Comparison of ENCODE assay signal across 17 cellular contexts in the genomic region with DNA sequence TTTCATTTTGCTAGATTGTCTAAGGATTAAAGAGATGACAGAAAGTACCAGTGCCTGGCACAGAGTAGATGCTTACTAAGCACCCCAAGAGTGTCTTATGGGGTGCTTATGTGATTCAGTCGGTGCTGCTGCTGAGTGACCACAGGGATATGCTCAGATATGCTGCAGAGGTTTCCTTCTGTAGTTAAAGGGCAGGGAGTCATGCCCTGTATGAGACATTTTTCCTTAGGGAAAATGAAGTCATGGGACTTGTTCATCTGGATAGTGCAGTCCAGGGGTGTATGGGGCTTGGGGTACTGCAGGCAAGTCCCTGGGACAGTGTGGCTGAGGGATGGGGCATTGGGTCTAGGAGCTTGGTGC. TPM values are rescaled to one million over a fixed set of nuclear protein-coding genes. Genes with fewer than 3 reads are reported as not detected.
DNase-seq lines count a peak whose midpoint lies in the region; ATAC-seq, FAIRE-seq and TF ChIP-seq lines count a peak whose summit lies in the region.
"Had no signal": no experiment of that assay in that cellular context is flagged by ENCODE, and none has a peak within 500 bp of the region (broad histone marks: within the 10 kb centered on the region; RNA-seq: fewer than 3 reads in every experiment).

No MANE protein-coding gene starts in this region.

- H3K4me3 ChIP-seq in endothelial cell of umbilical vein (replicated peaks in 1 of 3; ENCODE audit: insufficient read depth in 1 of 3, low read depth in 1 of 3, low read length in 3 of 3) (no peak overlapping the region), upper lobe of right lung (no peak overlapping the region)
- H3K4me3 ChIP-seq: adrenal gland, heart right ventricle, MG63, prostate gland had no signal

- peaks cover 16% of the 10 kb centered on the region for H3K27me3 Mint-ChIP-seq in T-helper 1 cell treated with Interleukin-12 subunit alpha and Interleukin-12 subunit beta and Interleukin-4 antibody, amounts not matched to agents 30 μg/mL and 1 μg/mL, for 36 hours (ENCODE audit: low read depth)
- no peaks in the 10 kb centered on the region for H3K27me3 Mint-ChIP-seq in osteocyte (ENCODE audit: unreplicated experiment)

- H3K9ac ChIP-seq in endothelial cell of umbilical vein (replicated peaks; ENCODE audit: extremely low read depth, insufficient read depth, low read length) = peak overlapping the region; percentile 5

- peak overlapping the region; percentile 10 for H3K4me3 Mint-ChIP-seq in T-helper 1 cell treated with Interleukin-12 subunit alpha and Interleukin-12 subunit beta and Interleukin-4 antibody, amounts not matched to agents 30 μg/mL and 1 μg/mL, for 36 hours
- H3K4me3 Mint-ChIP-seq in osteocyte (ENCODE audit: unreplicated experiment) = no peak overlapping the region

- POLR2A ChIA-PET in RWPE1 (lab: Yijun Ruan, JAX; ENCODE audit: low non-redundant PET) (interaction anchor here (0.6 to 0.7 kb wide), 3 partner anchors 26 to 482 kb away, joined by 3 to 6 read pairs (median 3); a partner anchor contains a TSS), endothelial cell of umbilical vein (lab: Charles Lee) (no interaction called here)

- no peaks in the 10 kb centered on the region for H3K9me3 Mint-ChIP-seq in T-helper 1 cell treated with Interleukin-12 subunit alpha and Interleukin-12 subunit beta and Interleukin-4 antibody, amounts not matched to agents 30 μg/mL and 1 μg/mL, for 36 hours
- no peaks in the 10 kb centered on the region for H3K9me3 Mint-ChIP-seq in osteocyte (ENCODE audit: unreplicated experiment)

- H3K79me2 ChIP-seq in endothelial cell of umbilical vein (ENCODE audit: control insufficient read depth, insufficient read depth, low read length) = no peaks in the 10 kb centered on the region

- TF ChIP-seq CTCF in RWPE1 (conservative IDR thresholded peaks at IDR 0.05; ENCODE audit: low read depth) = no peak
- TF ChIP-seq CTCF in endothelial cell of umbilical vein (IDR thresholded peaks at IDR 0.05; ENCODE audit: extremely low read depth in 1 of 2, insufficient read depth in 1 of 2, low read depth in 1 of 2, low read length in 2 of 2) = no peak
- no peak for TF ChIP-seq CTCF in upper lobe of right lung (IDR thresholded peaks at IDR 0.05)
- no peak for TF ChIP-seq CTCF in osteocyte (IDR thresholded peaks at IDR 0.05)

- peaks cover 46% of the 10 kb centered on the region for H3K4me1 ChIP-seq in endothelial cell of umbilical vein (ENCODE audit: control insufficient read depth, extremely low read depth, insufficient read depth, low read length)
- peaks cover 68% of the 10 kb centered on the region for H3K4me1 ChIP-seq in upper lobe of right lung
- H3K4me1 ChIP-seq: prostate gland had no signal

- H3K9me3 ChIP-seq in endothelial cell of umbilical vein (replicated peaks; ENCODE audit: control insufficient read depth, insufficient read depth, low read length) (no peaks in the 10 kb centered on the region), upper lobe of right lung (no peaks in the 10 kb centered on the region)
- H3K9me3 ChIP-seq: adrenal gland, heart right ventricle, MG63, prostate gland had no signal

- H4K20me1 ChIP-seq in endothelial cell of umbilical vein (replicated peaks; ENCODE audit: control insufficient read depth, extremely low read depth, insufficient read depth, low read length) = no peaks in the 10 kb centered on the region

- no peaks in the 10 kb centered on the region for H3K9me1 ChIP-seq in endothelial cell of umbilical vein (replicated peaks; ENCODE audit: control insufficient read depth, extremely low read depth, insufficient read depth, low read length)

- FAIRE-seq in endothelial cell of umbilical vein (lab: Jason Lieb, UNC) = no peak

- H3K27me3 ChIP-seq in endothelial cell of umbilical vein (ENCODE audit: control insufficient read depth in 2 of 2, insufficient read depth in 2 of 2, low read length in 2 of 2) (no peaks in the 10 kb centered on the region), upper lobe of right lung (no peaks in the 10 kb centered on the region)
- H3K27me3 ChIP-seq: adrenal gland, MG63 had no signal

- CTCF ChIA-PET in RWPE1 (lab: Yijun Ruan, JAX) = interaction anchor here (0.6 to 3.6 kb wide), 7 partner anchors 11 to 205 kb away, joined by 3 to 8 read pairs (median 6); no protein-coding TSS in a partner anchor
- CTCF ChIA-PET in endothelial cell of umbilical vein (lab: Charles Lee) = interaction anchor here (0.7 to 4.5 kb wide), 7 partner anchors 8 to 491 kb away, joined by 3 to 31 read pairs (median 3); no protein-coding TSS in a partner anchor

- intact Hi-C loops in endothelial cell of umbilical vein (cut with micrococcal nuclease) = loop anchor here (1.0 to 2.0 kb wide), 2 partner anchors 15 to 25 kb away; a partner anchor contains a TSS
- intact Hi-C loops in upper lobe of right lung (cut with DNase I) = no loop called here

- dilution Hi-C loops in endothelial cell of umbilical vein (cut with MboI; ENCODE audit: extremely low pct_ligation_motif_present, low sequenced_read_pairs) = no loop called here

- no peak for TF ChIP-seq POLR2A in endothelial cell of umbilical vein (IDR thresholded peaks at IDR 0.05; ENCODE audit: low read depth, low read length)

- peak overlapping the region; percentile 80 for H3K27ac ChIP-seq in RWPE1
- H3K27ac ChIP-seq in endothelial cell of umbilical vein (ENCODE audit: insufficient read depth, low read depth, low read length) = peak overlapping the region; percentile 46
- peak overlapping the region; percentile 42 for H3K27ac ChIP-seq in upper lobe of right lung
- H3K27ac ChIP-seq: 22Rv1, prostate gland had no signal

- no peak overlapping the region for H2AFZ ChIP-seq in endothelial cell of umbilical vein (ENCODE audit: low read depth, low read length)

- H3K36me3 ChIP-seq in endothelial cell of umbilical vein (ENCODE audit: control insufficient read depth in 2 of 2, extremely low read depth in 1 of 2, insufficient read depth in 2 of 2, low read length in 2 of 2) (no peaks in the 10 kb centered on the region), upper lobe of right lung (no peaks in the 10 kb centered on the region)
- H3K36me3 ChIP-seq: adrenal gland, heart right ventricle, MG63, prostate gland had no signal

- peaks cover 5% of the 10 kb centered on the region for H3K36me3 Mint-ChIP-seq in T-helper 1 cell treated with Interleukin-12 subunit alpha and Interleukin-12 subunit beta and Interleukin-4 antibody, amounts not matched to agents 30 μg/mL and 1 μg/mL, for 36 hours (ENCODE audit: low read depth)
- no peaks in the 10 kb centered on the region for H3K36me3 Mint-ChIP-seq in osteocyte (ENCODE audit: unreplicated experiment)

- H3K4me2 ChIP-seq in endothelial cell of umbilical vein (ENCODE audit: insufficient read depth, low read length) = peak overlapping the region; percentile 45

- no TSS peak for BruUV-seq in endothelial cell of umbilical vein (replicated peaks; lab: Mats Ljungman, UMichigan)

- H3K4me1 Mint-ChIP-seq in T-helper 1 cell treated with Interleukin-12 subunit alpha and Interleukin-12 subunit beta and Interleukin-4 antibody, amounts not matched to agents 30 μg/mL and 1 μg/mL, for 36 hours (ENCODE audit: low read depth) = peaks cover 59% of the 10 kb centered on the region
- H3K4me1 Mint-ChIP-seq in osteocyte (ENCODE audit: unreplicated experiment) = peaks cover 3% of the 10 kb centered on the region

- DNase-seq in T-helper 1 cell (no peak), RWPE1 (ENCODE audit: low spot score) (peak; percentile 74), endothelial cell of umbilical vein (ENCODE audit: low read depth, low spot score) (no peak), upper lobe of right lung (no peak), osteocyte (ENCODE audit: extremely low spot score, unreplicated experiment) (no peak)
- DNase-seq in activated CD4-positive, alpha-beta T cell treated with anti-CD3 and anti-CD28 coated beads, Interleukin-2, amount 50 U/mL, for 4 hours = no peak
- no peak for DNase-seq in activated T-cell treated with anti-CD3 and anti-CD28 coated beads, Interleukin-2, amount 50 U/mL, for 1 hour
- DNase-seq: activated CD4-positive, alpha-beta T cell treated with anti-CD3 and anti-CD28 coated beads, Interleukin-2, amount 50 U/mL, for 48 hours; GDM1; NCI-H2029 treated with DMSO at 0.1 percent for 48 hours; NCI-H526 had no signal

- H3K27ac Mint-ChIP-seq in T-helper 1 cell treated with Interleukin-12 subunit alpha and Interleukin-12 subunit beta and Interleukin-4 antibody, amounts not matched to agents 30 μg/mL and 1 μg/mL, for 36 hours = no peak overlapping the region
- no peak overlapping the region for H3K27ac Mint-ChIP-seq in osteocyte (ENCODE audit: unreplicated experiment)

- no peak for ATAC-seq in upper lobe of right lung

TF ChIP-seq in endothelial cell of umbilical vein, 7 proteins besides CTCF, POLR2A, EP300 and RAD21:
- TF ChIP-seq POLR2AphosphoS5 (IDR thresholded peaks at IDR 0.05; ENCODE audit: insufficient read depth, low read depth, low read length) (no peak), MYC (IDR thresholded peaks at IDR 0.05; ENCODE audit: low read depth, low read length) (no peak), FOS (IDR thresholded peaks at IDR 0.05; ENCODE audit: borderline replicate concordance, insufficient read depth, low read length) (peak; percentile 29), JUN (IDR thresholded peaks at IDR 0.05; ENCODE audit: borderline replicate concordance, insufficient read depth, insufficient read length, low read depth) (peak; percentile 0), GATA2 (IDR thresholded peaks at IDR 0.05; ENCODE audit: insufficient read depth, insufficient read length, low read depth, low read length) (no peak)

RNA-seq across cellular contexts. Expression of a gene that starts 25.1 kb away (rescaled TPM):
- 18.6 and 25.7 TPM in 2 replicates for total RNA-seq in endothelial cell of umbilical vein
- 6.3 and 7.0 TPM in 2 replicates for polyA plus RNA-seq in endothelial cell of umbilical vein
- polyA plus RNA-seq in endothelial cell of umbilical vein (2011; cell fraction: cytosol; rRNA removed) = 7.2 and 8.1 TPM in 2 replicates
- polyA plus RNA-seq in endothelial cell of umbilical vein (2011; cell fraction: nucleus; rRNA removed) = 7.6 and 8.5 TPM in 2 replicates
- 7.2 and 10.6 TPM in 2 replicates for polyA plus RNA-seq in endothelial cell of umbilical vein (2012)
- 2.6 and 2.7 TPM in 2 replicates for polyA minus RNA-seq in endothelial cell of umbilical vein
- polyA minus RNA-seq in endothelial cell of umbilical vein (2011; cell fraction: cytosol; rRNA and poly(A)+ RNA removed) = 0.72 TPM
- polyA minus RNA-seq in endothelial cell of umbilical vein (2011; cell fraction: nucleus; rRNA and poly(A)+ RNA removed) = 4.3 and 4.6 TPM in 2 replicates
- 24.3 TPM for total RNA-seq in upper lobe of right lung
- total RNA-seq in osteocyte = not detected in 2 replicates

Comparison
In these comparisons a context has a peak if more than half of its experiments do, and no peak if none do; other contexts are left out.
1. RNA of a gene that starts 25.1 kb away (total RNA-seq): 24.3 TPM in upper lobe of right lung (single experiment) and 18.6 to 25.7 TPM in endothelial cell of umbilical vein; not detected in osteocyte; every median in the first group is over 10 times any median in the second.
2. Peak in every context shown above with its lines, with median percentiles within 50 percentile points of each other: H3K27ac ChIP-seq.